Comparison of ENCODE assay signal across 11 cellular contexts in the genomic region with DNA sequence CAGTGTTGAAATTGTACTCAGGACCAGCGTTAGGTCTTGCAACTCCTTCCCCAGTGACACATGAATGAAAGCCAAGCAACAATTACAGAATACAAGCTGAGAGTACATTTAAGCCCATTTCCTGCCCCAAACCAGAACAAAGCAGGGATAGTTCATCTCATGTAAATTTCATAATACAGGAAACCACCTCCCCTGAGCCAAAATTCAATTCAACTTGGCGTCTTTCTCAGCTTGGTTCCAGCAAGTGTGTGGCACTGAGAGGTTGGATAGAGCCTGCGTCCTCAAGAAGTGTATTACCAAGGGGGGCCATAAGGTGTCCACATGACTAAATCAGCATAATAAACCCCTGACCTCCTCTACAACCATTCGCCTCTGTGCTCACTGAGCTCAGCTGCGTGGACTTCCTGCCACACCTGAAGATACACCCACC.
DNase-seq lines count a peak whose midpoint lies in the region; ATAC-seq and TF ChIP-seq lines count a peak whose summit lies in the region.
"Had no signal": no experiment of that assay in that cellular context is flagged by ENCODE, and none has a peak within 500 bp of the region (broad histone marks: within the 10 kb centered on the region; RNA-seq: fewer than 3 reads in every experiment).

No MANE protein-coding gene starts in this region.

- H3K27ac ChIP-seq in epithelial cell of prostate = peak overlapping the region; percentile 22

- intact Hi-C loops in activated CD8-positive, alpha-beta T cell treated with anti-CD3 and anti-CD28 coated beads for 36 hours (cut with micrococcal nuclease) = loop anchor here (5.0 kb wide), 1 partner anchor 50 kb away; no protein-coding TSS in a partner anchor

- H3K4me1 Mint-ChIP-seq in activated CD8-positive, alpha-beta T cell treated with anti-CD3 and anti-CD28 coated beads for 36 hours (ENCODE audit: low read depth) = peaks cover 73% of the 10 kb centered on the region

- H3K27ac Mint-ChIP-seq in activated CD8-positive, alpha-beta T cell treated with anti-CD3 and anti-CD28 coated beads for 36 hours = peak overlapping the region; percentile 98

- peak; percentile 37 for DNase-seq in stimulated activated CD4-positive, alpha-beta T cell treated with anti-CD3 and anti-CD28 coated beads, Interleukin-4, amount 100 ng/mL, for 24 hours
- no peak for DNase-seq in stimulated activated CD4-positive, alpha-beta T cell treated with anti-CD3 and anti-CD28 coated beads, Interleukin-12 subunit alpha, Interleukin-12 subunit beta, amount 100 ng/mL, for 4 hours
- DNase-seq in activated CD8-positive, alpha-beta T cell treated with anti-CD3 and anti-CD28 coated beads for 36 hours = peak; percentile 64
- DNase-seq in epithelial cell of prostate (ENCODE audit: low read depth, low spot score) = no peak
- no peak for DNase-seq in NCI-H446 treated with DMSO at 0.1 percent for 48 hours (lab: John Stamatoyannopoulos, UW)
- no peak for DNase-seq in NCI-H524 (lab: John Stamatoyannopoulos, UW)
- DNase-seq: MM.1S had no signal

- TF ChIP-seq CTCF in activated CD8-positive, alpha-beta T cell treated with anti-CD3 and anti-CD28 coated beads for 36 hours (IDR thresholded peaks at IDR 0.05) = no peak

- H3K9me3 Mint-ChIP-seq in activated CD8-positive, alpha-beta T cell treated with anti-CD3 and anti-CD28 coated beads for 36 hours = no peaks in the 10 kb centered on the region

- CTCF ChIA-PET in activated CD8-positive, alpha-beta T cell treated with anti-CD3 and anti-CD28 coated beads for 36 hours (lab: Charles Lee) = interaction anchor here (0.9 to 3.5 kb wide), 12 partner anchors 13 to 240 kb away, joined by 3 to 16 read pairs (median 4); no protein-coding TSS in a partner anchor

- ATAC-seq in activated CD8-positive, alpha-beta T cell treated with anti-CD3 and anti-CD28 coated beads for 36 hours = peak; percentile 64
- ATAC-seq in HG02970 (IDR thresholded peaks at IDR 0.05; ENCODE audit: low FRiP score, unreplicated experiment) (no peak), HG02938 (IDR thresholded peaks at IDR 0.05; ENCODE audit: unreplicated experiment) (no peak)
- ATAC-seq: GM12878, Panc1 had no signal

- no peaks in the 10 kb centered on the region for H3K27me3 Mint-ChIP-seq in activated CD8-positive, alpha-beta T cell treated with anti-CD3 and anti-CD28 coated beads for 36 hours

- POLR2A ChIA-PET in activated CD8-positive, alpha-beta T cell treated with anti-CD3 and anti-CD28 coated beads for 36 hours (lab: Charles Lee) = interaction anchor here (0.6 to 4.2 kb wide), 7 partner anchors 9 to 52 kb away, joined by 3 to 44 read pairs (median 5); a partner anchor contains a TSS

- H3K36me3 Mint-ChIP-seq in activated CD8-positive, alpha-beta T cell treated with anti-CD3 and anti-CD28 coated beads for 36 hours (ENCODE audit: low read depth) = no peaks in the 10 kb centered on the region

- peak overlapping the region; percentile 24 for H3K4me3 Mint-ChIP-seq in activated CD8-positive, alpha-beta T cell treated with anti-CD3 and anti-CD28 coated beads for 36 hours

Comparison
In these comparisons a context has a peak if more than half of its experiments do, and no peak if none do; other contexts are left out.
1. DNase-seq: peak in stimulated activated CD4-positive, alpha-beta T cell treated with anti-CD3 and anti-CD28 coated beads, Interleukin-4, amount 100 ng/mL, for 24 hours (single experiment) and activated CD8-positive, alpha-beta T cell treated with anti-CD3 and anti-CD28 coated beads for 36 hours (single experiment); none in stimulated activated CD4-positive, alpha-beta T cell treated with anti-CD3 and anti-CD28 coated beads, Interleukin-12 subunit alpha, Interleukin-12 subunit beta, amount 100 ng/mL, for 4 hours (single experiment), epithelial cell of prostate (single experiment), NCI-H446 treated with DMSO at 0.1 percent for 48 hours (single experiment) and NCI-H524 (0 of 2).